In genomic region chr2:31138037-31138962, GRCh38 we compare ENCODE assay signal across 8 cellular contexts. TPM values are rescaled to one million over a fixed set of nuclear protein-coding genes. Genes with fewer than 3 reads are reported as not detected.
DNase-seq lines count a peak whose midpoint lies in the region; ATAC-seq lines count a peak whose summit lies in the region.

GALNT14 (minus strand) TSS chr2:31138440; CDS start chr2:31138086, 354 bp downstream.

- H3K4me3 ChIP-seq in CD8-positive, alpha-beta memory T cell (ENCODE audit: low read length), result no peak within 1 kb of the TSS
- peak within 1 kb of the TSS; percentile 43 for H3K4me3 ChIP-seq in urinary bladder (ENCODE audit: low read depth, low read length)

- H3K27me3 Mint-ChIP-seq in CD8-positive, alpha-beta memory T cell, result peaks cover 40 to 60% of the 10 kb centered on the region in 2 donors
- peaks cover 33% of the 10 kb centered on the region for H3K27me3 Mint-ChIP-seq in activated naive CD8-positive, alpha-beta T cell

- POLR2A ChIA-PET in CD8-positive, alpha-beta memory T cell (lab: Charles Lee), result no interaction called here

- peaks cover 7 to 10% (median 9%) of the 10 kb centered on the region in 3 donors for H3K4me1 Mint-ChIP-seq in CD8-positive, alpha-beta memory T cell
- H3K4me1 Mint-ChIP-seq in activated naive CD8-positive, alpha-beta T cell (ENCODE audit: low read depth), result peaks cover 10% of the 10 kb centered on the region

- H3K9me3 Mint-ChIP-seq in CD8-positive, alpha-beta memory T cell, result no peaks in the 10 kb centered on the region
- H3K9me3 Mint-ChIP-seq in activated naive CD8-positive, alpha-beta T cell (ENCODE audit: low read depth), result no peaks in the 10 kb centered on the region

- intact Hi-C loops in Right ventricle myocardium inferior (cut with DNase I), result loop anchor here (2.0 kb wide), 1 partner anchor 195 kb away; no protein-coding TSS in a partner anchor

- H3K4me1 ChIP-seq in CD8-positive, alpha-beta memory T cell (ENCODE audit: insufficient read depth, low read length), result no peaks in the 10 kb centered on the region
- peaks cover 3% of the 10 kb centered on the region for H3K4me1 ChIP-seq in urinary bladder (ENCODE audit: insufficient read depth)

- CTCF ChIA-PET in CD8-positive, alpha-beta memory T cell (lab: Charles Lee), result no interaction called here

- no peak within 1 kb of the TSS for H3K27ac Mint-ChIP-seq in CD8-positive, alpha-beta memory T cell
- H3K27ac Mint-ChIP-seq in activated naive CD8-positive, alpha-beta T cell, result no peak within 1 kb of the TSS

- no peak within 1 kb of the TSS for H3K27ac ChIP-seq in CD8-positive, alpha-beta memory T cell (ENCODE audit: low read depth, low read length)
- no peak within 1 kb of the TSS for H3K27ac ChIP-seq in urinary bladder (ENCODE audit: low read depth)

- H3K27me3 ChIP-seq in CD8-positive, alpha-beta memory T cell (ENCODE audit: insufficient read depth, low read length, poor library complexity, severe bottlenecking), result peaks cover 26% of the 10 kb centered on the region

- H3K36me3 Mint-ChIP-seq in CD8-positive, alpha-beta memory T cell, result no peaks in the 10 kb centered on the region
- no peaks in the 10 kb centered on the region for H3K36me3 Mint-ChIP-seq in activated naive CD8-positive, alpha-beta T cell

- ATAC-seq in GM21576 (IDR thresholded peaks at IDR 0.05; ENCODE audit: unreplicated experiment) (peak; percentile 62), Right ventricle myocardium inferior (peak; percentile 72), GM18517 (IDR thresholded peaks at IDR 0.05; ENCODE audit: unreplicated experiment) (no peak)

- no peaks in the 10 kb centered on the region for H3K36me3 ChIP-seq in CD8-positive, alpha-beta memory T cell (ENCODE audit: insufficient read depth, low read length)
- no peaks in the 10 kb centered on the region for H3K36me3 ChIP-seq in urinary bladder (ENCODE audit: insufficient read depth)

- DNase-seq in CD8-positive, alpha-beta memory T cell, result peak in 1 of 5 donors; percentile 9
- DNase-seq in NCI-H524 treated with DMSO at 0.1 percent for 48 hours (lab: John Stamatoyannopoulos, UW) (peak; percentile 38), Right ventricle myocardium inferior (ENCODE audit: missing footprints) (peak; percentile 81), occipital lobe (lab: John Stamatoyannopoulos, UW) (peak; percentile 62)

- WGBS in urinary bladder, result 1% methylated on average over 95 of the region's 95 CpGs

- no peaks in the 10 kb centered on the region for H3K9me3 ChIP-seq in CD8-positive, alpha-beta memory T cell (ENCODE audit: low read length)

- peak within 1 kb of the TSS in 6 of 7 donors; percentile 15 to 61 (median 42) for H3K4me3 Mint-ChIP-seq in CD8-positive, alpha-beta memory T cell
- H3K4me3 Mint-ChIP-seq in activated naive CD8-positive, alpha-beta T cell, result peak within 1 kb of the TSS; percentile 78

RNA-seq across cellular contexts. Expression of gene GALNT14, which starts in this region (rescaled TPM):
- under 1 TPM; 0.62 to 0.74 TPM for total RNA-seq in CD8-positive, alpha-beta memory T cell
- not detected for polyA plus RNA-seq in CD8-positive, alpha-beta memory T cell
- 0.38 TPM for total RNA-seq in Right ventricle myocardium inferior
- 4.7 TPM for total RNA-seq in occipital lobe
- total RNA-seq in urinary bladder, result 2.9 TPM
- 1.1 TPM for polyA plus RNA-seq in urinary bladder

Comparison
In these comparisons a context has a peak if more than half of its experiments do, and no peak if none do; other contexts are left out.
1. Peak in DNase-seq and ATAC-seq in Right ventricle myocardium inferior; RNA of the gene not detected or under 1 TPM.